ENCODE assay signal across 8 cellular contexts in genomic region chr18:77106331-77106730, GRCh38. TPM values are rescaled to one million over a fixed set of nuclear protein-coding genes. Genes with fewer than 3 reads are reported as not detected.
A peak's percentile ranks its signal among the peaks of the same experiment; 100 is the strongest.
DNase-seq lines count a peak whose midpoint lies in the region; ATAC-seq and TF ChIP-seq lines count a peak whose summit lies in the region.
"Had no signal": no experiment of that assay in that cellular context is flagged by ENCODE, and none has a peak within 500 bp of the region (broad histone marks: within the 10 kb centered on the region; RNA-seq: fewer than 3 reads in every experiment).

No MANE protein-coding gene starts in this region.

- peak; percentile 46 for ATAC-seq in mucosa of descending colon
- ATAC-seq in stimulated activated naive CD8-positive, alpha-beta T cell treated with anti-CD3 and anti-CD28 coated beads, Interleukin-15, amount 100 ng/mL, for 72 hours: peak; percentile 41

- H3K4me1 Mint-ChIP-seq in stimulated activated naive CD8-positive, alpha-beta T cell treated with anti-CD3 and anti-CD28 coated beads, Interleukin-15, amount 100 ng/mL, for 72 hours: peaks cover 94% of the 10 kb centered on the region

- H3K27me3 Mint-ChIP-seq in stimulated activated naive CD8-positive, alpha-beta T cell treated with anti-CD3 and anti-CD28 coated beads, Interleukin-15, amount 100 ng/mL, for 72 hours: no peaks in the 10 kb centered on the region

- H3K4me1 ChIP-seq in Peyer's patch (peaks cover 0 to 63% (median 27%) of the 10 kb centered on the region in 4 donors), mucosa of descending colon (ENCODE audit: low read depth) (peaks cover 8% of the 10 kb centered on the region), testis (peaks cover 30% of the 10 kb centered on the region)

- TF ChIP-seq CTCF in Peyer's patch (IDR thresholded peaks at IDR 0.05): no peak
- no peak for TF ChIP-seq CTCF in mucosa of descending colon (IDR thresholded peaks at IDR 0.05)
- no peak for TF ChIP-seq CTCF in testis (IDR thresholded peaks at IDR 0.05)

- H3K36me3 ChIP-seq in Peyer's patch (peaks cover 0 to 15% (median 0%) of the 10 kb centered on the region in 3 donors), mucosa of descending colon (ENCODE audit: low read depth) (no peaks in the 10 kb centered on the region), testis (ENCODE audit: low read depth, missing control alignments) (no peaks in the 10 kb centered on the region)

- H3K27ac ChIP-seq in Peyer's patch (peak overlapping the region; percentile 44 to 65 (median 59)), testis (no peak overlapping the region)

- H3K27me3 ChIP-seq in Peyer's patch (no peaks in the 10 kb centered on the region), testis (no peaks in the 10 kb centered on the region)

- H3K4me3 ChIP-seq in Peyer's patch: no peak overlapping the region
- no peak overlapping the region for H3K4me3 ChIP-seq in mucosa of descending colon
- H3K4me3 ChIP-seq in testis: no peak overlapping the region

- WGBS in testis, 2 donors: 53 to 85% methylated on average over 13 to 14 of the region's 15 CpGs

- H3K4me3 Mint-ChIP-seq in stimulated activated naive CD8-positive, alpha-beta T cell treated with anti-CD3 and anti-CD28 coated beads, Interleukin-15, amount 100 ng/mL, for 72 hours: peak overlapping the region; percentile 62 to 66

- peaks cover 4 to 23% of the 10 kb centered on the region in 2 donors for H3K9me3 Mint-ChIP-seq in stimulated activated naive CD8-positive, alpha-beta T cell treated with anti-CD3 and anti-CD28 coated beads, Interleukin-15, amount 100 ng/mL, for 72 hours

- peak overlapping the region; percentile 28 to 76 for H3K27ac Mint-ChIP-seq in stimulated activated naive CD8-positive, alpha-beta T cell treated with anti-CD3 and anti-CD28 coated beads, Interleukin-15, amount 100 ng/mL, for 72 hours

- H3K9me3 ChIP-seq in Peyer's patch (no peaks in the 10 kb centered on the region), mucosa of descending colon (no peaks in the 10 kb centered on the region), testis (no peaks in the 10 kb centered on the region)

- peak in 2 of 3 donors; percentile 80 to 86 for DNase-seq in Peyer's patch
- DNase-seq in activated T-cell treated with anti-CD3 and anti-CD28 coated beads, Interleukin-2, amount 50 U/mL, for 1 hour: peak; percentile 75
- peak in 1 of 3 donors; percentile 83 for DNase-seq in mucosa of descending colon
- DNase-seq in stimulated activated naive CD8-positive, alpha-beta T cell treated with anti-CD3 and anti-CD28 coated beads, Interleukin-15, amount 100 ng/mL, for 72 hours: peak; percentile 64 to 81
- no peak for DNase-seq in testis
- DNase-seq in NCI-H2227 treated with DMSO at 0.1 percent for 48 hours (lab: John Stamatoyannopoulos, UW): no peak
- no peak for DNase-seq in NCI-H748 (lab: John Stamatoyannopoulos, UW; ENCODE audit: unreplicated experiment)
- DNase-seq: NCI-H2107 had no signal

- TF ChIP-seq POLR2A in Peyer's patch (IDR thresholded peaks at IDR 0.05) (no peak), testis (IDR thresholded peaks at IDR 0.05) (no peak)

- intact Hi-C loops in mucosa of descending colon (cut with DNase I, micrococcal nuclease): no loop called here
- intact Hi-C loops in testis (cut with DNase I; ENCODE audit: low total_unique reads): no loop called here

RNA-seq across cellular contexts. Expression of gene MBP, which starts 26.3 kb away (rescaled TPM):
- total RNA-seq in Peyer's patch (10 to 100 TPM; 40.9 to 67.7 (median 51.8) TPM), mucosa of descending colon (10 to 100 TPM; 37.9 to 48.5 (median 47.4) TPM), testis (10 to 100 TPM; 15.4 to 20.3 TPM)
- polyA plus RNA-seq in testis (ENCODE audit: insufficient read depth, low read depth, low replicate concordance): 16.7 TPM

Comparison
In these comparisons a context has a peak if more than half of its experiments do, and no peak if none do; other contexts are left out.
1. DNase-seq: peak in Peyer's patch (2 of 3), activated T-cell treated with anti-CD3 and anti-CD28 coated beads, Interleukin-2, amount 50 U/mL, for 1 hour (single experiment) and stimulated activated naive CD8-positive, alpha-beta T cell treated with anti-CD3 and anti-CD28 coated beads, Interleukin-15, amount 100 ng/mL, for 72 hours (2 of 2); none in testis (single experiment), NCI-H2227 treated with DMSO at 0.1 percent for 48 hours (single experiment) and NCI-H748 (single experiment).
2. H3K27ac ChIP-seq: peak in Peyer's patch (4 of 4); none in testis (0 of 2).